In the genomic region with DNA sequence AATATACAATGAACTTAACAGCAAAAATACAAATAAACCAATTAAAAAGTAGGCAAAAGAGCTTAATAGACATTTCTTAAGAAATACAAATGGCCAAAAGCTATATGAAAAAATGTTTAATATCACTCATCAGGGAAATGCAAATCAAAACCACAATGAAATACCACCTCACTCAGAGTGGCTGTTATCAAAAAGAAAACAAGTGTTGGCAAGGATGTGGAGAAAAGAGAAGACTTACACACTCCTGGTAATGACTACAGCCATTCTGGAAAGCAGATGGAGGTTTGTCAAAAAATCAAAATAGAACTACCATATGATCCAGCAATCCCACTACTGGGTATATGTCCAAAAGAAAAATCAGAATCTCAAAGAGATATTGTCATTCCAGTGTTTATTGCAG, we compare ENCODE assay signal across 26 cellular contexts.
"Had no signal": no experiment of that assay in that cellular context is flagged by ENCODE, and none has a peak within 500 bp of the region (broad histone marks: within the 10 kb centered on the region; RNA-seq: fewer than 3 reads in every experiment).

No MANE protein-coding gene starts in this region.

- DNase-seq: activated CD4-positive, alpha-beta T cell treated with anti-CD3 and anti-CD28 coated beads for 36 hours; activated CD4-positive, CD25-positive, alpha-beta regulatory T cell; activated naive CD4-positive, alpha-beta T cell; activated T-cell treated with anti-CD3 and anti-CD28 coated beads for 4 hours; activated T-cell treated with anti-CD3 and anti-CD28 coated beads, Interleukin-2, amount 50 U/mL, for 72 hours; adrenal gland; aorta; colonic mucosa; effector memory CD4-positive, alpha-beta T cell; foreskin fibroblast; head of caudate nucleus; hypothalamus; immature natural killer cell; left lung; lower lobe of right lung; mesenchymal stem cell; natural killer cell; right cardiac atrium; spleen; stimulated activated naive CD4-positive, alpha-beta T cell treated with Interleukin-2 at 50 U/mL for 16 hours; T-helper 1 cell; testis; transverse colon had no signal

- H3K4me1 ChIP-seq: adrenal gland, colonic mucosa, left lung, lower lobe of right lung, spleen, testis, transverse colon had no signal

- H3K27ac Mint-ChIP-seq: activated CD4-positive, alpha-beta T cell treated with anti-CD3 and anti-CD28 coated beads for 36 hours; activated naive CD8-positive, alpha-beta T cell; activated T-cell treated with anti-CD3 and anti-CD28 coated beads, Interleukin-2, amount 50 U/mL, for 72 hours; natural killer cell; neural progenitor cell; T-helper 2 cell treated with Interferon-gamma antibody and Interleukin-4, amounts not matched to agents 5 μg/mL and 100 μg/mL, for 36 hours had no signal

- H3K4me3 ChIP-seq: adrenal gland, colonic mucosa, left lung, lower lobe of right lung, neural progenitor cell, spleen, testis, transverse colon had no signal

- H3K36me3 ChIP-seq: adrenal gland, colonic mucosa, left lung, lower lobe of right lung, neural progenitor cell, spleen, transverse colon had no signal

- H3K9me3 ChIP-seq: adrenal gland, colonic mucosa, left lung, lower lobe of right lung, spleen, testis, transverse colon had no signal

- H3K27me3 ChIP-seq: adrenal gland, colonic mucosa, left lung, neural progenitor cell, spleen, testis, transverse colon had no signal

- H3K9me3 Mint-ChIP-seq: neural progenitor cell; T-helper 2 cell treated with Interferon-gamma antibody and Interleukin-4, amounts not matched to agents 5 μg/mL and 100 μg/mL, for 36 hours had no signal

- H3K27ac ChIP-seq: adrenal gland, colonic mucosa, left lung, lower lobe of right lung, neural progenitor cell, testis, transverse colon had no signal

- H3K9ac ChIP-seq: neural progenitor cell had no signal

- H3K36me3 Mint-ChIP-seq: activated naive CD8-positive, alpha-beta T cell; immature natural killer cell; natural killer cell; neural progenitor cell had no signal

- H3K4me2 ChIP-seq: neural progenitor cell had no signal

- H3K27me3 Mint-ChIP-seq: activated CD4-positive, alpha-beta T cell treated with anti-CD3 and anti-CD28 coated beads for 36 hours; activated naive CD8-positive, alpha-beta T cell had no signal

- H3K4me3 Mint-ChIP-seq: activated CD4-positive, alpha-beta T cell treated with anti-CD3 and anti-CD28 coated beads for 36 hours; activated naive CD8-positive, alpha-beta T cell; activated T-cell treated with anti-CD3 and anti-CD28 coated beads, Interleukin-2, amount 50 U/mL, for 72 hours; immature natural killer cell; natural killer cell; neural progenitor cell; T-helper 2 cell treated with Interferon-gamma antibody and Interleukin-4, amounts not matched to agents 5 μg/mL and 100 μg/mL, for 36 hours had no signal

- H2AFZ ChIP-seq: neural progenitor cell had no signal
